9 cellular contexts compared by ENCODE assay signal in genomic region chr14:73764881-73765280, GRCh38. TPM values are rescaled to one million over a fixed set of nuclear protein-coding genes. Genes with fewer than 3 reads are reported as not detected.
DNase-seq lines count a peak whose midpoint lies in the region; ATAC-seq and TF ChIP-seq lines count a peak whose summit lies in the region.
"Had no signal": no experiment of that assay in that cellular context is flagged by ENCODE, and none has a peak within 500 bp of the region (broad histone marks: within the 10 kb centered on the region; RNA-seq: fewer than 3 reads in every experiment).

No MANE protein-coding gene starts in this region.

- H3K4me3 ChIP-seq in GM12865 (ENCODE audit: low read depth, low read length) (no peak overlapping the region), sigmoid colon (no peak overlapping the region)

- H3K27me3 ChIP-seq in sigmoid colon = no peaks in the 10 kb centered on the region

- no peaks in the 10 kb centered on the region for H3K36me3 ChIP-seq in sigmoid colon

- 4 to 15% methylated on average over 4 of the region's 4 CpGs for WGBS in sigmoid colon, 2 donors

- intact Hi-C loops in left cardiac atrium (cut with DNase I) (no loop called here), sigmoid colon (cut with DNase I) (no loop called here)

- peaks cover 0 to 92% (median 89%) of the 10 kb centered on the region in 4 donors for H3K4me1 ChIP-seq in sigmoid colon

- H3K9me3 ChIP-seq in sigmoid colon = no peaks in the 10 kb centered on the region

- ATAC-seq in left cardiac atrium = peak; percentile 48 to 52
- no peak for ATAC-seq in GM18511 (IDR thresholded peaks at IDR 0.05; ENCODE audit: unreplicated experiment)

- peak overlapping the region; percentile 71 to 100 (median 100) for H3K27ac ChIP-seq in sigmoid colon

- DNase-seq in GM12865 (ENCODE audit: low read depth) (peak; percentile 60), SIG-M5 (lab: John Stamatoyannopoulos, UW) (peak; percentile 12), left cardiac atrium (peak; percentile 79), sigmoid colon (peak; percentile 86), retina (no peak)
- DNase-seq in central memory CD4-positive, alpha-beta T cell = no peak
- no peak for DNase-seq in activated CD4-positive, alpha-beta T cell treated with anti-CD3 and anti-CD28 coated beads for 1 hour
- DNase-seq: NCI-H82 had no signal

- TF ChIP-seq EP300 in sigmoid colon (IDR thresholded peaks at IDR 0.05) = no peak

- TF ChIP-seq POLR2A in sigmoid colon (IDR thresholded peaks at IDR 0.05) = no peak

- no peak for TF ChIP-seq CTCF in GM12865 (IDR thresholded peaks at IDR 0.05; ENCODE audit: insufficient read depth, low read depth, low read length, missing control alignments)
- TF ChIP-seq CTCF in sigmoid colon (IDR thresholded peaks at IDR 0.05) = no peak

RNA-seq across cellular contexts. Expression of gene PNMA1, which starts 50.7 kb away (rescaled TPM):
- 10 to 100 TPM; 25.9 to 29.6 TPM for total RNA-seq in left cardiac atrium
- total RNA-seq in sigmoid colon = 10 to 100 TPM; 33.5 to 63.1 (median 37.3) TPM
- polyA plus RNA-seq in sigmoid colon = 10 to 100 TPM; 11.4 to 20.4 (median 16.9) TPM

Comparison
In these comparisons a context has a peak if more than half of its experiments do, and no peak if none do; other contexts are left out.
1. DNase-seq: peak in GM12865 (single experiment), SIG-M5 (single experiment), left cardiac atrium (single experiment) and sigmoid colon (single experiment); none in retina (single experiment), central memory CD4-positive, alpha-beta T cell (single experiment) and activated CD4-positive, alpha-beta T cell treated with anti-CD3 and anti-CD28 coated beads for 1 hour (single experiment).